ENCODE assay signal across 18 cellular contexts in the genomic region with DNA sequence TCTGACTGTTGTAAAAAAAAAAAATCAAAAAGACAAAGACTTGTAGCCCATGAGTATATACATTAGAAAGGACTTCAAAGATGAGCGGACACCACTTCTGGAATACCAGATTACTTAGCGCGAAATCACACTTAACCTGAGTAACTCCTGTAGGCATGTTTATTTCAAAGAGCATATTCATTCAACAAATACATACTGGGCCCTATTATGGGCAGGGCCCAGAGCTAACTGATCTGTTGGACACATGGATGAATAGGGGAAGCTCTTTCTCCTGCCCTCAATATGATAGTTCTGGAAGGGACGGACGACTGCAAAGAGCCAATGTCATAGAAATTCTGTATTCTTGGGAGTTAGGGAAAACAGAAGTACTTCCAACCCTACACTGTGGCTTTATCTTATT.
"Had no signal": no experiment of that assay in that cellular context is flagged by ENCODE, and none has a peak within 500 bp of the region (broad histone marks: within the 10 kb centered on the region; RNA-seq: fewer than 3 reads in every experiment).

No MANE protein-coding gene starts in this region.

- H3K4me3 ChIP-seq: esophagus muscularis mucosa, gastrocnemius medialis, left ventricle myocardium inferior, stomach, transverse colon had no signal

- H3K36me3 Mint-ChIP-seq: activated CD4-positive, alpha-beta memory T cell treated with anti-CD3 and anti-CD28 coated beads for 36 hours had no signal

- H3K9me3 Mint-ChIP-seq: activated CD4-positive, alpha-beta memory T cell treated with anti-CD3 and anti-CD28 coated beads for 36 hours; activated naive CD4-positive, alpha-beta T cell treated with anti-CD3 and anti-CD28 coated beads, Interleukin-2, amount 50 U/mL, for 72 hours; effector memory CD8-positive, alpha-beta T cell; stimulated activated memory B cell treated with anti-CD40 and anti-IgM and Interleukin-4, amounts not matched to agents 10 μg/mL and 1 μg/mL and 100 μg/mL, for 72 hours had no signal

- ATAC-seq: effector memory CD8-positive, alpha-beta T cell; gastrocnemius medialis; sciatic nerve; stimulated activated memory B cell treated with anti-CD40 and anti-IgM and Interleukin-4, amounts not matched to agents 10 μg/mL and 1 μg/mL and 100 μg/mL, for 72 hours had no signal

- H3K27ac Mint-ChIP-seq: activated CD4-positive, alpha-beta memory T cell treated with anti-CD3 and anti-CD28 coated beads for 36 hours; activated CD4-positive, alpha-beta T cell treated with anti-CD3 and anti-CD28 coated beads for 36 hours; activated naive CD4-positive, alpha-beta T cell treated with anti-CD3 and anti-CD28 coated beads, Interleukin-2, amount 50 U/mL, for 72 hours; effector memory CD8-positive, alpha-beta T cell; stimulated activated memory B cell treated with anti-CD40 and anti-IgM and Interleukin-4, amounts not matched to agents 10 μg/mL and 1 μg/mL and 100 μg/mL, for 72 hours had no signal

- DNase-seq: activated CD4-positive, alpha-beta memory T cell treated with anti-CD3 and anti-CD28 coated beads for 36 hours; activated CD4-positive, alpha-beta T cell treated with anti-CD3 and anti-CD28 coated beads for 36 hours; activated gamma-delta T cell; central memory CD4-positive, alpha-beta T cell; effector memory CD8-positive, alpha-beta T cell; gastrocnemius medialis; hippocampal formation; left ventricle myocardium inferior; occipital lobe; small intestine; stimulated activated CD4-positive, alpha-beta T cell treated with anti-CD3 and anti-CD28 coated beads, Interleukin-2, amount 100 ng/mL, for 24 hours; stomach; T-helper 1 cell; transverse colon had no signal

- H3K4me3 Mint-ChIP-seq: activated CD4-positive, alpha-beta memory T cell treated with anti-CD3 and anti-CD28 coated beads for 36 hours; activated CD4-positive, alpha-beta T cell treated with anti-CD3 and anti-CD28 coated beads for 36 hours; effector memory CD8-positive, alpha-beta T cell; stimulated activated memory B cell treated with anti-CD40 and anti-IgM and Interleukin-4, amounts not matched to agents 10 μg/mL and 1 μg/mL and 100 μg/mL, for 72 hours had no signal

- H3K9me3 ChIP-seq: esophagus muscularis mucosa, gastrocnemius medialis, left ventricle myocardium inferior, stomach, transverse colon had no signal

- H3K36me3 ChIP-seq: esophagus muscularis mucosa, gastrocnemius medialis, left ventricle myocardium inferior, stomach, transverse colon had no signal

- H3K27me3 ChIP-seq: esophagus muscularis mucosa, gastrocnemius medialis, stomach, transverse colon had no signal

- H3K27ac ChIP-seq: esophagus muscularis mucosa, gastrocnemius medialis, left ventricle myocardium inferior, stomach, transverse colon had no signal

- H3K27me3 Mint-ChIP-seq: activated CD4-positive, alpha-beta memory T cell treated with anti-CD3 and anti-CD28 coated beads for 36 hours; activated CD4-positive, alpha-beta T cell treated with anti-CD3 and anti-CD28 coated beads for 36 hours; effector memory CD8-positive, alpha-beta T cell; stimulated activated memory B cell treated with anti-CD40 and anti-IgM and Interleukin-4, amounts not matched to agents 10 μg/mL and 1 μg/mL and 100 μg/mL, for 72 hours had no signal
